26 cellular contexts compared by ENCODE assay signal in the genomic region with DNA sequence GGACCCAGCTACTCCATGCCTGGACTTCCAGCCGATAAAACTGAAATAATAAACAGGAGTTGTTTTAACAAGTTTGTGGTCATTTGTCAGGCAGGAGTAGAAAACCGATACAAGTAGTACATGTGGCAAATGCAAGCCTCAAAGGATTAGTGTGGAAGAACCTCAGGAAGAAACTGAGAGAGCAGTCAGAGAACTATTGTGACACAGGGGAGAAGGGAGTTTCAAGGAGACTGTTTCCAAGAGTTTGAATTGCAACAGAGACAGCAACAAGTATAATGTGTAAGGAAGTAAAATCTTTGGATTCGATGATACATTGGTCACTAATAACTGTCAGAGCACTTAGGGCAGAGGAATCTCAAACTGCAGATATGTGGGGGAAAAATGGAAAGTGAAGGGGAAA.
DNase-seq lines count a peak whose midpoint lies in the region; ATAC-seq and TF ChIP-seq lines count a peak whose summit lies in the region.
"Had no signal": no experiment of that assay in that cellular context is flagged by ENCODE, and none has a peak within 500 bp of the region (broad histone marks: within the 10 kb centered on the region; RNA-seq: fewer than 3 reads in every experiment).

No MANE protein-coding gene starts in this region.

- TF ChIP-seq CTCF in mammary epithelial cell (conservative IDR thresholded peaks at IDR 0.05 in 1 of 2, IDR thresholded peaks at IDR 0.05 in 1 of 2; ENCODE audit: extremely low read depth in 1 of 2, insufficient read depth in 1 of 2, low read depth in 1 of 2, low read length in 2 of 2) (no peak), breast epithelium (IDR thresholded peaks at IDR 0.05) (no peak)

- H3K27me3 ChIP-seq in mammary epithelial cell (ENCODE audit: insufficient read depth, low read length) (no peaks in the 10 kb centered on the region), breast epithelium (no peaks in the 10 kb centered on the region), mesendoderm (ENCODE audit: insufficient read depth, low read length, poor library complexity) (no peaks in the 10 kb centered on the region)
- H3K27me3 ChIP-seq: BE2C had no signal

- H2BK15ac ChIP-seq in mesendoderm (replicated peaks; ENCODE audit: low read depth), result no peak overlapping the region

- WGBS in mammary epithelial cell (ENCODE audit: low coverage, missing lambda C conversion rate), result 57% methylated on average over 3 of the region's 3 CpGs
- WGBS in mesendoderm (ENCODE audit: extremely low coverage, insufficient coverage, low lambda C conversion rate), result no CpG with 5 or more reads among the region's 3 CpGs

- H3K9me3 ChIP-seq in mammary epithelial cell (replicated peaks; ENCODE audit: insufficient read depth, low read length) (no peaks in the 10 kb centered on the region), breast epithelium (no peaks in the 10 kb centered on the region)
- H3K9me3 ChIP-seq: BE2C, SK-N-SH had no signal

- intact Hi-C loops in mammary epithelial cell (cut with micrococcal nuclease) (no loop called here), breast epithelium (cut with DNase I; ENCODE audit: low total_unique reads) (no loop called here)

- no peak overlapping the region for H2BK120ac ChIP-seq in mesendoderm (ENCODE audit: low read depth, low read length)

- H3K4me2 ChIP-seq in mammary epithelial cell (ENCODE audit: insufficient read depth, low read depth, low read length), result no peak overlapping the region
- H3K4me2 ChIP-seq in mesendoderm (ENCODE audit: low read length), result no peak overlapping the region
- H3K4me2 ChIP-seq: SK-N-SH had no signal

- H3K56ac ChIP-seq in mesendoderm (ENCODE audit: low read length), result no peak overlapping the region

- H3K9ac ChIP-seq in mammary epithelial cell (ENCODE audit: insufficient read depth, low read length), result no peak overlapping the region
- no peak overlapping the region for H3K9ac ChIP-seq in mesendoderm (ENCODE audit: low read length)
- H3K9ac ChIP-seq: SK-N-SH had no signal

- H2AK5ac ChIP-seq in mesendoderm (ENCODE audit: low read length), result no peak overlapping the region

- CTCF ChIA-PET in mammary epithelial cell (lab: Charles Lee; ENCODE audit: low non-redundant PET), result no interaction called here

- peak overlapping the region; percentile 61 for H3K18ac ChIP-seq in mesendoderm (ENCODE audit: low read length)

- no peak overlapping the region for H2AFZ ChIP-seq in mammary epithelial cell (ENCODE audit: low read depth, low read length)

- no peak for TF ChIP-seq POLR2A in breast epithelium (IDR thresholded peaks at IDR 0.05)

- H4K5ac ChIP-seq in mesendoderm (ENCODE audit: low read length), result no peak overlapping the region

- no peaks in the 10 kb centered on the region for H3K4me1 ChIP-seq in mammary epithelial cell (ENCODE audit: insufficient read depth, low read length)
- no peaks in the 10 kb centered on the region for H3K4me1 ChIP-seq in breast epithelium
- H3K4me1 ChIP-seq in mesendoderm (ENCODE audit: control insufficient read depth, low read depth, low read length), result no peaks in the 10 kb centered on the region
- H3K4me1 ChIP-seq: BE2C had no signal

- H3K23ac ChIP-seq in mesendoderm (ENCODE audit: low read length), result no peak overlapping the region

- dilution Hi-C loops in mammary epithelial cell (cut with HindIII; ENCODE audit: low sequenced_read_pairs), result no loop called here

- no peaks in the 10 kb centered on the region for H4K20me1 ChIP-seq in mammary epithelial cell (ENCODE audit: insufficient read depth, low read length)

- in situ Hi-C loops in mammary epithelial cell (cut with MboI; ENCODE audit: low sequenced_read_pairs in 2 of 2), result no loop called here

- no peaks in the 10 kb centered on the region for H3K36me3 ChIP-seq in mammary epithelial cell (ENCODE audit: insufficient read depth, low read length)
- no peaks in the 10 kb centered on the region for H3K36me3 ChIP-seq in breast epithelium
- H3K36me3 ChIP-seq in mesendoderm (ENCODE audit: control insufficient read depth, insufficient read depth, low read length), result no peaks in the 10 kb centered on the region
- H3K36me3 ChIP-seq: BE2C had no signal

- no peak overlapping the region for H3K4ac ChIP-seq in mesendoderm (ENCODE audit: low read depth, low read length)

- no peaks in the 10 kb centered on the region for H3K79me1 ChIP-seq in mesendoderm (ENCODE audit: low read length)

- DNase-seq in mammary epithelial cell, result peak; percentile 4
- DNase-seq in breast epithelium (ENCODE audit: low spot score in 2 of 2), result no peak
- DNase-seq in amniotic epithelial cell (ENCODE audit: low read depth), result peak; percentile 38
- DNase-seq in mesendoderm, result no peak
- DNase-seq in NOMO-1 (lab: John Stamatoyannopoulos, UW; ENCODE audit: unreplicated experiment in 2 of 2), result no peak
- DNase-seq: BE2C; CD8-positive, alpha-beta memory T cell; DMS 273 treated with DMSO at 0.1 percent for 48 hours; DMS79 treated with DMSO at 0.1 percent for 48 hours; GF-D8; GOT3; HCEC 1CT; Kasumi-1; NCI-H1105 treated with DMSO at 0.1 percent for 48 hours; NCI-H146; NCI-H1930; NCI-H446; NCI-H526; NCI-H82; NK-92 treated with Interleukin-12 subunit alpha and Interleukin-12 subunit beta, amount 100 ng/mL, for 24 hours; OCI-M1; SK-N-SH had no signal

- no peak for ATAC-seq in GM19463 (IDR thresholded peaks at IDR 0.05; ENCODE audit: unreplicated experiment)
- no peak for ATAC-seq in GM21390 (IDR thresholded peaks at IDR 0.05; ENCODE audit: unreplicated experiment)
- ATAC-seq: K562 had no signal

- no TSS peak for BruUV-seq in mammary epithelial cell (replicated peaks; lab: Mats Ljungman, UMichigan)

- no peak overlapping the region for H2BK5ac ChIP-seq in mesendoderm (ENCODE audit: low read length)

- no peak overlapping the region for H3K4me3 ChIP-seq in mammary epithelial cell (replicated peaks in 1 of 3; ENCODE audit: insufficient read depth in 1 of 3, low read depth in 2 of 3, low read length in 3 of 3)
- no peak overlapping the region for H3K4me3 ChIP-seq in breast epithelium
- H3K4me3 ChIP-seq in mesendoderm (ENCODE audit: low read length), result no peak overlapping the region
- H3K4me3 ChIP-seq: K562 had no signal

- H4K8ac ChIP-seq in mesendoderm (ENCODE audit: low read depth, low read length), result no peak overlapping the region

- no peaks in the 10 kb centered on the region for H3K79me2 ChIP-seq in mammary epithelial cell (ENCODE audit: insufficient read depth, low read length)
- H3K79me2 ChIP-seq in mesendoderm (ENCODE audit: control insufficient read depth, insufficient read depth, low read length), result no peaks in the 10 kb centered on the region

- H3K27ac ChIP-seq in mammary epithelial cell (ENCODE audit: insufficient read depth, low read depth, low read length), result no peak overlapping the region
- no peak overlapping the region for H3K27ac ChIP-seq in breast epithelium
- H3K27ac ChIP-seq in mesendoderm (ENCODE audit: low read depth, low read length), result no peak overlapping the region
- H3K27ac ChIP-seq: 22Rv1 had no signal

Comparison
In these comparisons a context has a peak if more than half of its experiments do, and no peak if none do; other contexts are left out.
1. DNase-seq: peak in mammary epithelial cell (single experiment) and amniotic epithelial cell (single experiment); none in breast epithelium (0 of 2), mesendoderm (single experiment) and NOMO-1 (0 of 2).